Comparison of ENCODE assay signal across 1 cellular context in genomic region chr5:135194126-135194488, GRCh38.
TF ChIP-seq lines count a peak whose summit lies in the region.

No MANE protein-coding gene starts in this region.

TF ChIP-seq in K562, 482 proteins besides CTCF, POLR2A, EP300 and RAD21 (continued from another document):
- TF ChIP-seq ZNF592 (IDR thresholded peaks at IDR 0.05) (peak; percentile 68), ZNF586 (CRISPR knock-in tag; conservative IDR thresholded peaks at IDR 0.05) (no peak), SMARCE1 (IDR thresholded peaks at IDR 0.05) (0 out of 2 replicates have a peak, but pooled peaks have one; percentile 29), TEAD4 (IDR thresholded peaks at IDR 0.05; ENCODE audit: low read length) (0 out of 2 replicates have a peak, but pooled peaks have one; percentile 20), TEAD4 (CRISPR knock-in tag; IDR thresholded peaks at IDR 0.05; ENCODE audit: borderline replicate concordance) (no peak), SMARCC2 (IDR thresholded peaks at IDR 0.05; ENCODE audit: low read depth) (0 out of 2 replicates have a peak, but pooled peaks have one; percentile 1), PURB (CRISPR knock-in tag; IDR thresholded peaks at IDR 0.05; ENCODE audit: low read depth) (no peak), HINFP (tag; conservative IDR thresholded peaks at IDR 0.05; ENCODE audit: low read depth) (no peak), ZNF263 (CRISPR knock-in tag; IDR thresholded peaks at IDR 0.05; ENCODE audit: borderline replicate concordance) (no peak), ZKSCAN1 (IDR thresholded peaks at IDR 0.05; ENCODE audit: low read depth, low read length) (no peak), HEY1 (CRISPR knock-in tag; IDR thresholded peaks at IDR 0.05; ENCODE audit: borderline replicate concordance) (no peak), DACH1 (IDR thresholded peaks at IDR 0.05; ENCODE audit: partially characterized antibody) (peak; percentile 70), PHB2 (IDR thresholded peaks at IDR 0.05; ENCODE audit: low read depth) (no peak), E2F5 (CRISPR knock-in tag; IDR thresholded peaks at IDR 0.05) (no peak), MTF1 (CRISPR knock-in tag; IDR thresholded peaks at IDR 0.05; ENCODE audit: borderline replicate concordance) (no peak)
- TF ChIP-seq, protein P1, sequence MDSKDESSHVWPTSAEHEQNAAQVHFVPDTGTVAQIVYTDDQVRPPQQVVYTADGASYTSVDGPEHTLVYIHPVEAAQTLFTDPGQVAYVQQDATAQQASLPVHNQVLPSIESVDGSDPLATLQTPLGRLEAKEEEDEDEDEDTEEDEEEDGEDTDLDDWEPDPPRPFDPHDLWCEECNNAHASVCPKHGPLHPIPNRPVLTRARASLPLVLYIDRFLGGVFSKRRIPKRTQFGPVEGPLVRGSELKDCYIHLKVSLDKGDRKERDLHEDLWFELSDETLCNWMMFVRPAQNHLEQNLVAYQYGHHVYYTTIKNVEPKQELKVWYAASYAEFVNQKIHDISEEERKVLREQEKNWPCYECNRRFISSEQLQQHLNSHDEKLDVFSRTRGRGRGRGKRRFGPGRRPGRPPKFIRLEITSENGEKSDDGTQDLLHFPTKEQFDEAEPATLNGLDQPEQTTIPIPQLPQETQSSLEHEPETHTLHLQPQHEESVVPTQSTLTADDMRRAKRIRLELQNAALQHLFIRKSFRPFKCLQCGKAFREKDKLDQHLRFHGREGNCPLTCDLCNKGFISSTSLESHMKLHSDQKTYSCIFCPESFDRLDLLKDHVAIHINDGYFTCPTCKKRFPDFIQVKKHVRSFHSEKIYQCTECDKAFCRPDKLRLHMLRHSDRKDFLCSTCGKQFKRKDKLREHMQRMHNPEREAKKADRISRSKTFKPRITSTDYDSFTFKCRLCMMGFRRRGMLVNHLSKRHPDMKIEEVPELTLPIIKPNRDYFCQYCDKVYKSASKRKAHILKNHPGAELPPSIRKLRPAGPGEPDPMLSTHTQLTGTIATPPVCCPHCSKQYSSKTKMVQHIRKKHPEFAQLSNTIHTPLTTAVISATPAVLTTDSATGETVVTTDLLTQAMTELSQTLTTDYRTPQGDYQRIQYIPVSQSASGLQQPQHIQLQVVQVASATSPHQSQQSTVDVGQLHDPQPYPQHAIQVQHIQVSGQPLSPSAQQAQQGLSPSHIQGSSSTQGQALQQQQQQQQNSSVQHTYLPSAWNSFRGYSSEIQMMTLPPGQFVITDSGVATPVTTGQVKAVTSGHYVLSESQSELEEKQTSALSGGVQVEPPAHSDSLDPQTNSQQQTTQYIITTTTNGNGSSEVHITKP (IDR thresholded peaks at IDR 0.05; ENCODE audit: partially characterized antibody), result no peak
